In the genomic region with DNA sequence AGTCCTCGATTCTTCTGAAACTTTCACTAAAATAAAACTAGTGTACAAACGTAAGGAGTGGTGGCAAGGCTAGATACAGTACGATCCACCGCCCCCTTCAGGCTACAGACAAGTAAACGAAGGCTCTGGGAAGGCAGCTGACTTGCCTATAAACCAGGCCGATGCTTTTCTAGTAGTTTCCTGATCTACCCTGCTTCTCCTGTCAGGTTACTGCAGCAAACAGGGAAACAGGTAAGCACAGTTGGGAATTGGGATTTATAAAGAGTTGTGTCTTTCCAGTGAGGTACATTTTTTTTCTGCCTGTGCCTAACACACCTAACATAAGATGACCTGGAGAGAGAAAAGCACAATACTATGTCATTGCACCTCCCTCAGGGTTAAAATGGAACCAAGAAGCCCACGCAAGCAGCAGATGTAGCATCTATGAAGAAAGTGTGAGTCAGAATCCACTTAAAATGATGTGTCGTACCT, we compare ENCODE assay signal across 9 cellular contexts.
DNase-seq lines count a peak whose midpoint lies in the region; ATAC-seq and TF ChIP-seq lines count a peak whose summit lies in the region.
"Had no signal": no experiment of that assay in that cellular context is flagged by ENCODE, and none has a peak within 500 bp of the region (broad histone marks: within the 10 kb centered on the region; RNA-seq: fewer than 3 reads in every experiment).

No MANE protein-coding gene starts in this region.

- no peaks in the 10 kb centered on the region for H3K79me2 ChIP-seq in HCT116 (ENCODE audit: insufficient read depth, low read length)

- H3K27me3 ChIP-seq in HCT116 (ENCODE audit: insufficient read depth, low read length) (no peaks in the 10 kb centered on the region; the same call in 1 of the 2 replicates), WERI-Rb-1 (ENCODE audit: insufficient read depth, low read depth, severe bottlenecking) (no peaks in the 10 kb centered on the region), dorsolateral prefrontal cortex (no peaks in the 10 kb centered on the region)

- H3K9ac ChIP-seq in HCT116 (ENCODE audit: low read length), result no peak overlapping the region

- no peak overlapping the region for H3K4me2 ChIP-seq in HCT116 (ENCODE audit: low read length)

- no peak for TF ChIP-seq POLR2A in HCT116 (IDR thresholded peaks at IDR 0.05; ENCODE audit: borderline replicate concordance, extremely low read depth, insufficient read depth, insufficient read length)

- DNase-seq in AG09319 (ENCODE audit: extremely low read depth, low read depth) (no peak), HCT116 (ENCODE audit: low read depth, low spot score) (no peak), WERI-Rb-1 (no peak), dorsolateral prefrontal cortex (peak in 1 of 10 donors; percentile 56), medulla oblongata (ENCODE audit: extremely low spot score) (no peak), NCI-H2081 treated with DMSO at 0.1 percent for 48 hours (lab: John Stamatoyannopoulos, UW) (no peak)

- CTCF ChIA-PET in HCT116 (lab: Charles Lee), result interaction anchor here (1.3 kb wide), 1 partner anchor 507 kb away, joined by 3 read pairs; no protein-coding TSS in a partner anchor

- RAD21 ChIA-PET in HCT116 (lab: Charles Lee; ENCODE audit: low non-redundant PET in 1 of 2, low total read pairs in 2 of 2, uncharacterized antibody in 2 of 2, unreplicated experiment in 2 of 2), result no interaction called here

- no peaks in the 10 kb centered on the region for H3K36me3 ChIP-seq in HCT116 (ENCODE audit: control insufficient read depth in 1 of 2, insufficient read depth in 2 of 2, low read length in 2 of 2)
- no peaks in the 10 kb centered on the region for H3K36me3 ChIP-seq in WERI-Rb-1

- TF ChIP-seq CTCF in AG09319 (IDR thresholded peaks at IDR 0.05; ENCODE audit: low read depth, low read length) (peak; percentile 37), HCT116 (IDR thresholded peaks at IDR 0.05 in 2 of 3, conservative IDR thresholded peaks at IDR 0.05 in 1 of 3; ENCODE audit: borderline replicate concordance in 1 of 3, insufficient read depth in 1 of 3, low read depth in 2 of 3, low read length in 2 of 3) (peak; percentile 21 to 38 (median 33); a peak in 4 of 6 replicates), WERI-Rb-1 (IDR thresholded peaks at IDR 0.05; ENCODE audit: low read depth, low read length) (peak; percentile 35; the same call in 1 of the 2 replicates), dorsolateral prefrontal cortex (IDR thresholded peaks at IDR 0.05 in 54 of 56, conservative IDR thresholded peaks at IDR 0.05 in 2 of 56; ENCODE audit: low read depth in 1 of 56, partially characterized antibody in 56 of 56) (peak in 33 of 56 donors; percentile 12 to 53 (median 27)), nephron (IDR thresholded peaks at IDR 0.05; ENCODE audit: unreplicated experiment in 3 of 3) (peak in 2 of 3 experiments; percentile 16 to 27)

- no peaks in the 10 kb centered on the region for H3K27me3 Mint-ChIP-seq in nephron (ENCODE audit: low read depth)

- H3K9me2 ChIP-seq in HCT116 (ENCODE audit: insufficient read depth), result no peaks in the 10 kb centered on the region

- no peak overlapping the region for H3K4me3 ChIP-seq in HCT116 (replicated peaks in 1 of 2; ENCODE audit: low read depth in 1 of 2, low read length in 2 of 2)
- H3K4me3 ChIP-seq in WERI-Rb-1 (ENCODE audit: low read depth, low read length), result no peak overlapping the region
- no peak overlapping the region for H3K4me3 ChIP-seq in dorsolateral prefrontal cortex

- TF ChIP-seq RAD21 in HCT116 (IDR thresholded peaks at IDR 0.05; ENCODE audit: low read depth), result peak; percentile 53

- no peak overlapping the region for H2AFZ ChIP-seq in HCT116 (ENCODE audit: low read depth, low read length, poor library complexity, severe bottlenecking)

- no TSS peak for BruUV-seq in HCT116 (replicated peaks; lab: Mats Ljungman, UMichigan)

- peaks cover 15% of the 10 kb centered on the region for H3K36me3 Mint-ChIP-seq in nephron (ENCODE audit: low read depth)

- H3K27ac Mint-ChIP-seq in nephron, result no peak overlapping the region

- POLR2A ChIA-PET in HCT116 (lab: Charles Lee), result no interaction called here

- no peaks in the 10 kb centered on the region for H3K9me3 ChIP-seq in HCT116 (ENCODE audit: control insufficient read depth in 1 of 2, insufficient read depth in 1 of 2, low read depth in 1 of 2, low read length in 2 of 2)
- no peaks in the 10 kb centered on the region for H3K9me3 ChIP-seq in WERI-Rb-1 (ENCODE audit: severe bottlenecking)

- intact Hi-C loops in HCT116 (cut with micrococcal nuclease), result loop anchor here (5.0 to 10.0 kb wide), 2 partner anchors 171 to 508 kb away; no protein-coding TSS in a partner anchor
- intact Hi-C loops in dorsolateral prefrontal cortex (cut with DNase I), result loop anchor here in 1 of 2 donors (10.0 kb wide), 1 partner anchor 511 kb away; no protein-coding TSS in a partner anchor

- no peaks in the 10 kb centered on the region for H3K4me1 ChIP-seq in HCT116 (ENCODE audit: control insufficient read depth in 1 of 2, insufficient read depth in 2 of 2, low read length in 2 of 2)

- peaks cover 14% of the 10 kb centered on the region for H3K4me1 Mint-ChIP-seq in nephron

- H3K27ac ChIP-seq in HCT116 (ENCODE audit: low read depth, low read length), result no peak overlapping the region
- no peak overlapping the region for H3K27ac ChIP-seq in WERI-Rb-1
- peak overlapping the region in 14 of 59 donors; percentile 4 to 53 (median 20) for H3K27ac ChIP-seq in dorsolateral prefrontal cortex
- H3K27ac ChIP-seq: epithelial cell of prostate had no signal

- H3K9me3 Mint-ChIP-seq in nephron, result peaks cover 14% of the 10 kb centered on the region

- H4K20me1 ChIP-seq in HCT116 (ENCODE audit: insufficient read depth), result no peaks in the 10 kb centered on the region

- no peak overlapping the region for H3K4me3 Mint-ChIP-seq in nephron

- ATAC-seq in HCT116, result peak; percentile 67
- no peak for ATAC-seq in HG03432 (IDR thresholded peaks at IDR 0.05; ENCODE audit: unreplicated experiment)

TF ChIP-seq in HCT116, 20 proteins besides CTCF, POLR2A, EP300 and RAD21 (continues in another document):
- no peak for TF ChIP-seq FOSL1 (IDR thresholded peaks at IDR 0.05; ENCODE audit: low read depth)
- no peak for TF ChIP-seq EGR1 (IDR thresholded peaks at IDR 0.05; ENCODE audit: low read depth)
- no peak for TF ChIP-seq ZFX (IDR thresholded peaks at IDR 0.05)
- TF ChIP-seq ZNF274 (IDR thresholded peaks at IDR 0.05; ENCODE audit: low read depth, low read length), result no peak
- no peak for TF ChIP-seq POLR2AphosphoS5 (IDR thresholded peaks at IDR 0.05; ENCODE audit: low read depth, low read length)
- no peak for TF ChIP-seq EZH2phosphoT487 (IDR thresholded peaks at IDR 0.05; ENCODE audit: borderline replicate concordance)
- no peak for TF ChIP-seq SP1 (IDR thresholded peaks at IDR 0.05; ENCODE audit: low read depth)
- TF ChIP-seq, protein P1, sequence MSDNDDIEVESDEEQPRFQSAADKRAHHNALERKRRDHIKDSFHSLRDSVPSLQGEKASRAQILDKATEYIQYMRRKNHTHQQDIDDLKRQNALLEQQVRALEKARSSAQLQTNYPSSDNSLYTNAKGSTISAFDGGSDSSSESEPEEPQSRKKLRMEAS (IDR thresholded peaks at IDR 0.05), result no peak
- no peak for TF ChIP-seq ZBTB33 (IDR thresholded peaks at IDR 0.05; ENCODE audit: extremely low read depth, insufficient replicate concordance, low read length)
- TF ChIP-seq TCF7L2 (IDR thresholded peaks at IDR 0.05; ENCODE audit: borderline replicate concordance, extremely low read depth, insufficient read depth, insufficient read length), result no peak
- TF ChIP-seq JUND (IDR thresholded peaks at IDR 0.05), result no peak
- TF ChIP-seq REST (IDR thresholded peaks at IDR 0.05; ENCODE audit: low read depth), result no peak
- no peak for TF ChIP-seq CBX3 (IDR thresholded peaks at IDR 0.05; ENCODE audit: low read depth)
- no peak for TF ChIP-seq SIN3A (IDR thresholded peaks at IDR 0.05; ENCODE audit: low read depth)
- no peak for TF ChIP-seq ELF1 (IDR thresholded peaks at IDR 0.05; ENCODE audit: borderline replicate concordance, low read depth)
- no peak for TF ChIP-seq EZH2 (IDR thresholded peaks at IDR 0.05)
